27 cellular contexts compared by ENCODE assay signal in the genomic region with DNA sequence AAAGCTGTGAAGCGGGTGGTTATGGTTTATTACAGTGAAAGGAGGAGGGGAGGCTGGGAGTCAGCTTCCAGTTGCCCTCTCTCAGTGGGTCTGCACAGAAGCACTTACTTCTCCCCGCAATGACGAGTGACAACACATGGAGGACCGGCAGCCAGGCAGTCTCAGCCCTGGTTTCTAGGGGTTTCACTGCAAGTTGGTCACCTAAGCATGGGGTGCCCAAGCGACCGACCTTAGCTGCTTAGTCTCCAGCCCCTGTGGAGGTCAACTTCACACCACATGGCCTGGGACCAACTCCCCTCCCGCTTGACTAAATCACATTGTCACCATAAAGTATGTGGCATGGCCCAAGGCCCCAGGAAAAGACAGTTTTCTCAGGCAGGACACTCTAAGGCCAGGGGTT.
A peak's percentile ranks its signal among the peaks of the same experiment; 100 is the strongest.
DNase-seq lines count a peak whose midpoint lies in the region; ATAC-seq, FAIRE-seq and TF ChIP-seq lines count a peak whose summit lies in the region.
"Had no signal": no experiment of that assay in that cellular context is flagged by ENCODE, and none has a peak within 500 bp of the region (broad histone marks: within the 10 kb centered on the region; RNA-seq: fewer than 3 reads in every experiment).

No MANE protein-coding gene starts in this region.

- H3K27ac ChIP-seq in H1 (ENCODE audit: low read depth, low read length), result no peak overlapping the region
- no peak overlapping the region for H3K27ac ChIP-seq in spleen
- H3K27ac ChIP-seq: BLaER1 had no signal

- H2AFZ ChIP-seq in H1 (ENCODE audit: low read length), result no peak overlapping the region

- H3K56ac ChIP-seq in H1 (replicated peaks; ENCODE audit: insufficient read length, low read depth, low read length), result no peak overlapping the region

- POLR2A ChIA-PET in H1 (lab: Charles Lee; ENCODE audit: partially characterized antibody), result no interaction called here

- H3K4me2 ChIP-seq in H1 (ENCODE audit: insufficient read depth in 1 of 2, low read depth in 2 of 2, low read length in 2 of 2), result no peak overlapping the region
- H3K4me2 ChIP-seq: BLaER1 had no signal

- TF ChIP-seq EP300 in H1 (IDR thresholded peaks at IDR 0.05; ENCODE audit: borderline replicate concordance in 1 of 2, low read depth in 2 of 2, low read length in 2 of 2), result no peak

- intact Hi-C loops in spleen (cut with DNase I; ENCODE audit: low total_unique reads), result no loop called here
- intact Hi-C loops in Right ventricle myocardium superior (cut with DNase I), result no loop called here

- H3K79me2 ChIP-seq in H1 (ENCODE audit: control insufficient read depth in 1 of 2, insufficient read depth in 2 of 2, low read length in 2 of 2), result no peaks in the 10 kb centered on the region

- peaks cover 0 to 8% (median 0%) of the 10 kb centered on the region in 4 experiments; a peak in 1 of 7 replicates for H3K27me3 ChIP-seq in H1 (replicated peaks in 1 of 4; ENCODE audit: control insufficient read depth in 3 of 4, extremely low read depth in 1 of 4, insufficient read depth in 3 of 4, low read length in 3 of 4)
- no peaks in the 10 kb centered on the region for H3K27me3 ChIP-seq in spleen (replicated peaks in 1 of 7)
- H3K27me3 ChIP-seq: BE2C, BLaER1 had no signal

- no peak overlapping the region for H2BK12ac ChIP-seq in H1 (ENCODE audit: low read depth, low read length)

- no peak overlapping the region for H3K14ac ChIP-seq in H1 (ENCODE audit: insufficient read length)

- no peak overlapping the region for H2AK5ac ChIP-seq in H1 (ENCODE audit: low read depth, low read length)

- H2BK20ac ChIP-seq in H1 (ENCODE audit: low read length), result no peak overlapping the region

- no peak for TF ChIP-seq POLR2A in H1 (IDR thresholded peaks at IDR 0.05; ENCODE audit: control extremely low read depth in 1 of 2, low read depth in 2 of 2, low read length in 2 of 2)
- TF ChIP-seq POLR2A in spleen (IDR thresholded peaks at IDR 0.05), result no peak

- H3K23me2 ChIP-seq in H1 (ENCODE audit: low read depth, low read length), result no peaks in the 10 kb centered on the region

- H2BK120ac ChIP-seq in H1 (replicated peaks; ENCODE audit: low read depth, low read length), result no peak overlapping the region

- TF ChIP-seq RAD21 in H1 (IDR thresholded peaks at IDR 0.05 in 1 of 2, conservative IDR thresholded peaks at IDR 0.05 in 1 of 2; ENCODE audit: low read depth in 2 of 2, low read length in 2 of 2), result no peak

- H4K5ac ChIP-seq in H1 (ENCODE audit: insufficient read length, low read depth, low read length), result no peak overlapping the region

- H3K18ac ChIP-seq in H1 (ENCODE audit: extremely low read depth, low read length), result no peak overlapping the region

- H4K91ac ChIP-seq in H1 (replicated peaks; ENCODE audit: insufficient read length, low read length), result peak overlapping the region; percentile 26

- H3K4me1 ChIP-seq in H1 (replicated peaks in 1 of 4; ENCODE audit: control insufficient read depth in 3 of 4, insufficient read depth in 4 of 4, low read length in 3 of 4) (peaks cover 0 to 6% (median 2%) of the 10 kb centered on the region in 4 experiments; a peak in 3 of 7 replicates), spleen (no peaks in the 10 kb centered on the region)
- H3K4me1 ChIP-seq: BE2C, BLaER1 had no signal

- no peak overlapping the region for H2BK15ac ChIP-seq in H1 (ENCODE audit: low read length)

- H4K20me1 ChIP-seq in H1 (replicated peaks in 1 of 2; ENCODE audit: control insufficient read depth in 1 of 2, insufficient read depth in 2 of 2, low read length in 2 of 2), result no peaks in the 10 kb centered on the region
- H4K20me1 ChIP-seq: BLaER1 had no signal

- no peak overlapping the region for H3K4ac ChIP-seq in H1 (replicated peaks; ENCODE audit: insufficient read length, low read depth, low read length)

- H3K36me3 ChIP-seq in H1 (ENCODE audit: control insufficient read depth in 2 of 4, insufficient read depth in 4 of 4, low read length in 3 of 4), result no peaks in the 10 kb centered on the region
- no peaks in the 10 kb centered on the region for H3K36me3 ChIP-seq in spleen
- H3K36me3 ChIP-seq: BE2C, BLaER1 had no signal

- no peaks in the 10 kb centered on the region for H3K79me1 ChIP-seq in H1 (ENCODE audit: low read depth, low read length)

- H3K9ac ChIP-seq in H1 (replicated peaks in 1 of 4; ENCODE audit: extremely low read depth in 1 of 4, low read depth in 3 of 4, low read length in 3 of 4), result no peak overlapping the region
- H3K9ac ChIP-seq: BLaER1 had no signal

- no peaks in the 10 kb centered on the region for H3K9me3 ChIP-seq in H1 (ENCODE audit: insufficient read depth in 2 of 2, low read depth in 1 of 2, low read length in 1 of 2)
- H3K9me3 ChIP-seq in spleen, result no peaks in the 10 kb centered on the region
- H3K9me3 ChIP-seq: BE2C, BLaER1 had no signal

- no peak overlapping the region for H3K23ac ChIP-seq in H1 (ENCODE audit: insufficient read length)

- WGBS in H1 (ENCODE audit: extremely low coverage in 1 of 2, insufficient coverage in 1 of 2, insufficient read length in 1 of 2, insufficient replicate concordance in 2 of 2, low coverage in 1 of 2, low lambda C conversion rate in 2 of 2, missing lambda C conversion rate in 1 of 2), 2 experiments, result 89% methylated on average over 7 of the region's 7 CpGs; no CpG with 5 or more reads in 1 of the 2 experiments
- 86 to 98% (median 91%) methylated on average over 7 of the region's 7 CpGs for WGBS in spleen, 5 donors

- no peak overlapping the region for H3K4me3 ChIP-seq in H1 (ENCODE audit: extremely low read depth in 1 of 4, insufficient read depth in 2 of 4, low read depth in 3 of 4, low read length in 4 of 4)
- H3K4me3 ChIP-seq in spleen, result no peak overlapping the region
- H3K4me3 ChIP-seq: BLaER1, GM12878 had no signal

- DNase-seq in H1 (ENCODE audit: low read depth in 1 of 2, low spot score in 2 of 2) (no peak), spleen (peak; percentile 56), urothelium cell line (ENCODE audit: low spot score) (no peak), Right ventricle myocardium superior (no peak)
- DNase-seq: 8988T; ACHN; BE2C; C1 segment of cervical spinal cord; CD4-positive, alpha-beta memory T cell; CD4-positive, CD25-positive, alpha-beta regulatory T cell; CD8-positive, alpha-beta memory T cell; COR-L47; DMS 273 treated with DMSO at 0.1 percent for 48 hours; DMS153; DMS53; DMS79; DND-41; EL; GDM1 had no signal

- no peak overlapping the region for H4K8ac ChIP-seq in H1 (ENCODE audit: extremely low read depth, insufficient read depth, low read length)

- FAIRE-seq in H1 (lab: Jason Lieb, UNC), result no peak
- FAIRE-seq in urothelium cell line (lab: Jason Lieb, UNC), result peak; percentile 65
- FAIRE-seq: A204.1, GM12878, GM12892, GM18507, GM19239 had no signal

- ATAC-seq in GM19463 (IDR thresholded peaks at IDR 0.05; ENCODE audit: unreplicated experiment) (no peak), Right ventricle myocardium superior (ENCODE audit: poor library complexity) (no peak), GM18861 (IDR thresholded peaks at IDR 0.05; ENCODE audit: unreplicated experiment) (no peak)
- ATAC-seq: GM12878 had no signal

- TF ChIP-seq CTCF in H1 (IDR thresholded peaks at IDR 0.05; ENCODE audit: control extremely low read depth in 1 of 3, insufficient read depth in 1 of 3, low read depth in 1 of 3, low read length in 3 of 3) (no peak), spleen (IDR thresholded peaks at IDR 0.05 in 8 of 11, conservative IDR thresholded peaks at IDR 0.05 in 3 of 11) (no peak)

- CTCF ChIA-PET in H1 (lab: Charles Lee; ENCODE audit: partially characterized antibody), result no interaction called here

- H2BK5ac ChIP-seq in H1 (ENCODE audit: low read depth, low read length), result no peak overlapping the region

TF ChIP-seq in H1, 55 proteins besides CTCF, POLR2A, EP300 and RAD21:
- TF ChIP-seq TCF12 (IDR thresholded peaks at IDR 0.05; ENCODE audit: low read depth, low read length), result no peak
- TF ChIP-seq BACH1 (IDR thresholded peaks at IDR 0.05; ENCODE audit: low read length), result no peak
- TF ChIP-seq FOSL1 (IDR thresholded peaks at IDR 0.05; ENCODE audit: insufficient read depth, low read depth, low read length), result no peak
- no peak for TF ChIP-seq TEAD4 (IDR thresholded peaks at IDR 0.05; ENCODE audit: low read depth, low read length)
- TF ChIP-seq KDM4A (IDR thresholded peaks at IDR 0.05; ENCODE audit: low read depth, low read length, severe bottlenecking), result no peak
- no peak for TF ChIP-seq CREB1 (IDR thresholded peaks at IDR 0.05)
- TF ChIP-seq GABPA (IDR thresholded peaks at IDR 0.05; ENCODE audit: borderline replicate concordance, insufficient read depth, low read length), result no peak
